In genomic region chr20:53926428-53927028, GRCh38 we compare ENCODE assay signal across 1 cellular context.
A peak's percentile ranks its signal among the peaks of the same experiment; 100 is the strongest.
TF ChIP-seq lines count a peak whose summit lies in the region.

No MANE protein-coding gene starts in this region.

TF ChIP-seq in K562, 482 proteins besides CTCF, POLR2A, EP300 and RAD21 (continued from another document):
- TF ChIP-seq ZBTB40 (IDR thresholded peaks at IDR 0.05) (no peak), ZBTB40 (CRISPR knock-in tag; IDR thresholded peaks at IDR 0.05) (no peak), PTTG1 (tag; IDR thresholded peaks at IDR 0.05; ENCODE audit: low read depth) (no peak), MAZ (CRISPR knock-in tag; conservative IDR thresholded peaks at IDR 0.05 in 1 of 2, IDR thresholded peaks at IDR 0.05 in 1 of 2) (no peak), YY1 (IDR thresholded peaks at IDR 0.05; ENCODE audit: borderline replicate concordance in 1 of 3, control insufficient read depth in 1 of 3, extremely low read depth in 1 of 3, insufficient read depth in 3 of 3, insufficient read length in 1 of 3, insufficient replicate concordance in 2 of 3, low read depth in 1 of 3, low read length in 2 of 3) (no peak), ZNF165 (CRISPR knock-in tag; IDR thresholded peaks at IDR 0.05; ENCODE audit: borderline replicate concordance) (no peak), NCOA6 (IDR thresholded peaks at IDR 0.05) (no peak), MYC (IDR thresholded peaks at IDR 0.05; ENCODE audit: low read depth, low read length) (no peak), MYC (CRISPR knock-in tag; IDR thresholded peaks at IDR 0.05; ENCODE audit: borderline replicate concordance, low read depth) (no peak), ZEB2 (IDR thresholded peaks at IDR 0.05) (peak; percentile 38; the same call in 1 of the 2 replicates), FOSL1 (tag; conservative IDR thresholded peaks at IDR 0.05) (peak; percentile 80), ZNF398 (CRISPR knock-in tag; IDR thresholded peaks at IDR 0.05) (no peak), HMBOX1 (IDR thresholded peaks at IDR 0.05) (peak; percentile 51; the same call in 1 of the 2 replicates), STAT6 (CRISPR knock-in tag; IDR thresholded peaks at IDR 0.05) (no peak), CGGBP1 (CRISPR knock-in tag; IDR thresholded peaks at IDR 0.05) (no peak), U2AF2 (optimal IDR thresholded peaks at IDR 0.05; ENCODE audit: low read depth, low read length) (no peak), RBM39 (optimal IDR thresholded peaks at IDR 0.05; ENCODE audit: low read depth, low read length) (no peak), STAG1 (CRISPR knock-in tag; IDR thresholded peaks at IDR 0.05; ENCODE audit: borderline replicate concordance) (no peak), ZNF239 (CRISPR knock-in tag; IDR thresholded peaks at IDR 0.05) (no peak), ZBTB1 (CRISPR knock-in tag; IDR thresholded peaks at IDR 0.05; ENCODE audit: borderline replicate concordance, low read depth) (no peak), MAFK (IDR thresholded peaks at IDR 0.05; ENCODE audit: low read length) (no peak)
